28 cellular contexts compared by ENCODE assay signal in the genomic region with DNA sequence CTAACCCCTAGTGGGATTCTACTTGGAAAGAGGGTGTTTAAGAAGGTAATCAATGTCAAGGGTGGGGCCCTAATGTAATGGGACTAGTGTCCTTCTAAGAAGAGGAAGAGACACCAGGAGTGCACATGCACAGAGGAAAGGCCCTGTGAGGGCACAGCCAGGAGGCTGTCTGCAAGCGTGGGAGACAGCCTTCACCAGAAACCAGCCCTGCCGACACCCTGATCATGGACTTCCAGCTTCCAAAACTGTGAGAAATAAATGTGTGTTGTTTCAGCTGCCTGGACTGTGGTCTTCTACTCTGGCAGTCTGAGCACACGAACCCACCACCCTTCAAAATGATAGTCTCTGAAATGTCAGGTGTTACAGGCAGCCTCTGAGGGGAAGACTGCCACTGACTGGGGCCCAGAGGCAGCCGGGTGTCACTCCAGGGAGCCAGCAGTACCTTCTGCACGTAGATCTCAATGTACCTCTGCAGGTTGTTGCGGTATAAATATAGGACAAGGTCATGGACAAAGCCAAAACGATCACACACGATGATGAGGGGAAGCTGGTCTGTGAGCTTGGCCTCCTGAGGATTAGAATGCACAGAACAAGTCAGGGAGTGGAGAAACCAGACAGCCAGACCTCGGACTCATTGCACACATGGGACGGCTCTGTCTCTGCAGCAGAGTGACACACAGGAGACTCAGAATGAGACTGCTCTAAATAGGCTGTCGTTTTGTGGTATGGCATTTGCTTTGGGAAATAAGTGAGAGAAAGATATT.
"Had no signal": no experiment of that assay in that cellular context is flagged by ENCODE, and none has a peak within 500 bp of the region (broad histone marks: within the 10 kb centered on the region; RNA-seq: fewer than 3 reads in every experiment).

No MANE protein-coding gene starts in this region.

- H3K27ac Mint-ChIP-seq: immature natural killer cell; naive thymus-derived CD8-positive, alpha-beta T cell; nephron; neural progenitor cell; progenitor cell of endocrine pancreas; stimulated activated memory B cell treated with anti-CD40 and anti-IgM and Interleukin-4, amounts not matched to agents 10 μg/mL and 1 μg/mL and 100 μg/mL, for 72 hours; stimulated activated naive CD8-positive, alpha-beta T cell treated with anti-CD3 and anti-CD28 coated beads, Interleukin-15, amount 100 ng/mL, for 72 hours; type B pancreatic cell had no signal

- H3K4me2 ChIP-seq: neural progenitor cell, smooth muscle cell had no signal

- H3K9me3 ChIP-seq: left lung, lower lobe of right lung, ovary, right atrium auricular region, right lobe of liver, tibial nerve, vagina had no signal

- H3K27me3 ChIP-seq: left lung, neural progenitor cell, ovary, right atrium auricular region, right lobe of liver, tibial nerve, vagina had no signal

- H3K4me3 Mint-ChIP-seq: immature natural killer cell; naive thymus-derived CD8-positive, alpha-beta T cell; nephron; neural progenitor cell; stimulated activated memory B cell treated with anti-CD40 and anti-IgM and Interleukin-4, amounts not matched to agents 10 μg/mL and 1 μg/mL and 100 μg/mL, for 72 hours; stimulated activated naive CD8-positive, alpha-beta T cell treated with anti-CD3 and anti-CD28 coated beads, Interleukin-15, amount 100 ng/mL, for 72 hours; type B pancreatic cell had no signal

- H3K4me1 ChIP-seq: left lung, lower lobe of right lung, right lobe of liver, vagina had no signal

- H2AFZ ChIP-seq: neural progenitor cell had no signal

- H3K27me3 Mint-ChIP-seq: naive thymus-derived CD8-positive, alpha-beta T cell; progenitor cell of endocrine pancreas; stimulated activated memory B cell treated with anti-CD40 and anti-IgM and Interleukin-4, amounts not matched to agents 10 μg/mL and 1 μg/mL and 100 μg/mL, for 72 hours; stimulated activated naive CD8-positive, alpha-beta T cell treated with anti-CD3 and anti-CD28 coated beads, Interleukin-15, amount 100 ng/mL, for 72 hours; type B pancreatic cell had no signal

- H3K9ac ChIP-seq: neural progenitor cell had no signal

- H3K27ac ChIP-seq: left lung, lower lobe of right lung, neural progenitor cell, ovary, right atrium auricular region, right lobe of liver, tibial nerve, vagina had no signal

- H3K36me3 ChIP-seq: neural progenitor cell, ovary, right lobe of liver had no signal

- H3K36me3 Mint-ChIP-seq: immature natural killer cell; naive thymus-derived CD8-positive, alpha-beta T cell; stimulated activated memory B cell treated with anti-CD40 and anti-IgM and Interleukin-4, amounts not matched to agents 10 μg/mL and 1 μg/mL and 100 μg/mL, for 72 hours had no signal

- H3K9me3 Mint-ChIP-seq: immature natural killer cell; naive thymus-derived CD8-positive, alpha-beta T cell; nephron; neural progenitor cell; stimulated activated memory B cell treated with anti-CD40 and anti-IgM and Interleukin-4, amounts not matched to agents 10 μg/mL and 1 μg/mL and 100 μg/mL, for 72 hours; stimulated activated naive CD8-positive, alpha-beta T cell treated with anti-CD3 and anti-CD28 coated beads, Interleukin-15, amount 100 ng/mL, for 72 hours; type B pancreatic cell had no signal

- DNase-seq: hypothalamus; immature natural killer cell; kidney; left colon; left lung; lower lobe of right lung; mammary epithelial cell; mesenchymal stem cell; naive thymus-derived CD8-positive, alpha-beta T cell; ovary; right lobe of liver; stimulated activated CD4-positive, alpha-beta T cell treated with anti-CD3 and anti-CD28 coated beads, Interleukin-1b, Interleukin-23, amount 100 ng/mL, for 48 hours; stimulated activated CD4-positive, alpha-beta T cell treated with anti-CD3 and anti-CD28 coated beads, Interleukin-2, amount 100 ng/mL, for 48 hours; stimulated activated CD4-positive, alpha-beta T cell treated with anti-CD3 and anti-CD28 coated beads, Interleukin-4, amount 100 ng/mL, for 4 hours; stimulated activated CD8-positive, alpha-beta memory T cell treated with anti-CD3 and anti-CD28 coated beads, Interleukin-4, amount 100 ng/mL, for 48 hours; stimulated activated naive CD4-positive, alpha-beta T cell treated with Interleukin-2 at 50 U/mL for 16 hours; stimulated activated naive CD8-positive, alpha-beta T cell treated with anti-CD3 and anti-CD28 coated beads, Interleukin-15, amount 100 ng/mL, for 72 hours; substantia nigra had no signal

- FAIRE-seq: islet of Langerhans, kidney had no signal

- H3K4me3 ChIP-seq: left lung, lower lobe of right lung, neural progenitor cell, ovary, right atrium auricular region, right lobe of liver, smooth muscle cell, tibial nerve, vagina had no signal

- ATAC-seq: left colon; left lung; lower lobe of right lung; naive thymus-derived CD8-positive, alpha-beta T cell; right lobe of liver; stimulated activated memory B cell treated with anti-CD40 and anti-IgM and Interleukin-4, amounts not matched to agents 10 μg/mL and 1 μg/mL and 100 μg/mL, for 72 hours; stimulated activated naive CD8-positive, alpha-beta T cell treated with anti-CD3 and anti-CD28 coated beads, Interleukin-15, amount 100 ng/mL, for 72 hours had no signal
